In the genomic region with DNA sequence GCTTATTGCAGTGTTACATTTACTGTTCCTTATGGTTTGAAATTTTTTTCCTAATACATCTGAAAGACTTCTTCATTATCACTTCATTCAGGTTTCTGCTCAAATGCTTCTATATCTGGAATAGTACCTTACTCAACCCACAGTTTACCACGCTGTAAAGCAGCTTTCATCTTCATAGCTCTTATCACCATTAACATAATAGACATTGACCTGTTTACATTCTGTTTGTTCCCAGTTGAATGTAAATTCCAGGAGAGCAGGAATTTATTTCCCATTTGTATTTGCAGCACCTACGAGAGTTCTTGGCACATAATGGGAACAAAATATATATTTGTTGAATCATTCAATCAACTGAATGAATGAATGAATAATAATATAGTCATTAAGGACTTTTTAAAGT, we compare ENCODE assay signal across 1 cellular context.
TF ChIP-seq lines count a peak whose summit lies in the region.

No MANE protein-coding gene starts in this region.

TF ChIP-seq in HepG2, 621 proteins besides CTCF, POLR2A, EP300 and RAD21 (continued from another document and continues in another):
- TF ChIP-seq SNRNP70 (IDR thresholded peaks at IDR 0.05; ENCODE audit: low read depth, low read length) (no peak), CREM (IDR thresholded peaks at IDR 0.05) (peak; percentile 61; the same call in 1 of the 2 replicates), CREM (CRISPR knock-in tag; IDR thresholded peaks at IDR 0.05) (no peak), ZNF264 (CRISPR knock-in tag; IDR thresholded peaks at IDR 0.05) (no peak), FOXO1 (CRISPR knock-in tag; IDR thresholded peaks at IDR 0.05) (peak; percentile 54; the same call in 1 of the 2 replicates), HOXA5 (CRISPR knock-in tag; IDR thresholded peaks at IDR 0.05) (no peak), RERE (CRISPR knock-in tag; IDR thresholded peaks at IDR 0.05; ENCODE audit: low read depth) (0 out of 2 replicates have a peak, but pooled peaks have one; percentile 23), TAF15 (IDR thresholded peaks at IDR 0.05; ENCODE audit: low read depth, low read length, poor library complexity, severe bottlenecking) (no peak), ARID5B (CRISPR knock-in tag; IDR thresholded peaks at IDR 0.05) (peak; percentile 81), SOX13 (IDR thresholded peaks at IDR 0.05) (no peak), SOX13 (CRISPR knock-in tag; conservative IDR thresholded peaks at IDR 0.05 in 1 of 2, IDR thresholded peaks at IDR 0.05 in 1 of 2) (peak in 1 of 2 experiments; percentile 83; a peak in 2 of 4 replicates), ZNF709 (CRISPR knock-in tag; IDR thresholded peaks at IDR 0.05) (no peak), TCF7 (IDR thresholded peaks at IDR 0.05; ENCODE audit: low read depth) (peak; percentile 89), GLI4 (CRISPR knock-in tag; IDR thresholded peaks at IDR 0.05; ENCODE audit: borderline replicate concordance) (no peak), MZF1 (CRISPR knock-in tag; IDR thresholded peaks at IDR 0.05; ENCODE audit: borderline replicate concordance) (no peak), FOXJ3 (CRISPR knock-in tag; IDR thresholded peaks at IDR 0.05; ENCODE audit: borderline replicate concordance) (peak; percentile 40; the same call in 1 of the 2 replicates), NFE2 (CRISPR knock-in tag; IDR thresholded peaks at IDR 0.05) (no peak), HOXD1 (CRISPR knock-in tag; IDR thresholded peaks at IDR 0.05) (no peak), NFIC (IDR thresholded peaks at IDR 0.05; ENCODE audit: low read length) (peak; percentile 65; the same call in 1 of the 2 replicates), ZFP36 (IDR thresholded peaks at IDR 0.05; ENCODE audit: borderline replicate concordance, low read depth, low read length, partially characterized antibody) (no peak), AHDC1 (CRISPR knock-in tag; IDR thresholded peaks at IDR 0.05; ENCODE audit: borderline replicate concordance) (peak; percentile 72; the same call in 1 of the 2 replicates), PPARG (CRISPR knock-in tag; conservative IDR thresholded peaks at IDR 0.05) (0 out of 2 replicates have a peak, but pooled peaks have one; percentile 29), GATA4 (IDR thresholded peaks at IDR 0.05; ENCODE audit: borderline replicate concordance, low read depth) (peak; percentile 86; the same call in 1 of the 2 replicates), ELF3 (CRISPR knock-in tag; IDR thresholded peaks at IDR 0.05) (0 out of 2 replicates have a peak, but pooled peaks have one; percentile 50), ONECUT2 (CRISPR knock-in tag; IDR thresholded peaks at IDR 0.05) (peak; percentile 70; the same call in 1 of the 2 replicates), ZNF574 (CRISPR knock-in tag; IDR thresholded peaks at IDR 0.05) (no peak), ZNF619 (CRISPR knock-in tag; IDR thresholded peaks at IDR 0.05) (no peak)
- TF ChIP-seq, protein P1, sequence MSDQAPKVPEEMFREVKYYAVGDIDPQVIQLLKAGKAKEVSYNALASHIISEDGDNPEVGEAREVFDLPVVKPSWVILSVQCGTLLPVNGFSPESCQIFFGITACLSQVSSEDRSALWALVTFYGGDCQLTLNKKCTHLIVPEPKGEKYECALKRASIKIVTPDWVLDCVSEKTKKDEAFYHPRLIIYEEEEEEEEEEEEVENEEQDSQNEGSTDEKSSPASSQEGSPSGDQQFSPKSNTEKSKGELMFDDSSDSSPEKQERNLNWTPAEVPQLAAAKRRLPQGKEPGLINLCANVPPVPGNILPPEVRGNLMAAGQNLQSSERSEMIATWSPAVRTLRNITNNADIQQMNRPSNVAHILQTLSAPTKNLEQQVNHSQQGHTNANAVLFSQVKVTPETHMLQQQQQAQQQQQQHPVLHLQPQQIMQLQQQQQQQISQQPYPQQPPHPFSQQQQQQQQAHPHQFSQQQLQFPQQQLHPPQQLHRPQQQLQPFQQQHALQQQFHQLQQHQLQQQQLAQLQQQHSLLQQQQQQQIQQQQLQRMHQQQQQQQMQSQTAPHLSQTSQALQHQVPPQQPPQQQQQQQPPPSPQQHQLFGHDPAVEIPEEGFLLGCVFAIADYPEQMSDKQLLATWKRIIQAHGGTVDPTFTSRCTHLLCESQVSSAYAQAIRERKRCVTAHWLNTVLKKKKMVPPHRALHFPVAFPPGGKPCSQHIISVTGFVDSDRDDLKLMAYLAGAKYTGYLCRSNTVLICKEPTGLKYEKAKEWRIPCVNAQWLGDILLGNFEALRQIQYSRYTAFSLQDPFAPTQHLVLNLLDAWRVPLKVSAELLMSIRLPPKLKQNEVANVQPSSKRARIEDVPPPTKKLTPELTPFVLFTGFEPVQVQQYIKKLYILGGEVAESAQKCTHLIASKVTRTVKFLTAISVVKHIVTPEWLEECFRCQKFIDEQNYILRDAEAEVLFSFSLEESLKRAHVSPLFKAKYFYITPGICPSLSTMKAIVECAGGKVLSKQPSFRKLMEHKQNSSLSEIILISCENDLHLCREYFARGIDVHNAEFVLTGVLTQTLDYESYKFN (CRISPR knock-in tag; conservative IDR thresholded peaks at IDR 0.05) = peak; percentile 63
- TF ChIP-seq, protein P2, sequence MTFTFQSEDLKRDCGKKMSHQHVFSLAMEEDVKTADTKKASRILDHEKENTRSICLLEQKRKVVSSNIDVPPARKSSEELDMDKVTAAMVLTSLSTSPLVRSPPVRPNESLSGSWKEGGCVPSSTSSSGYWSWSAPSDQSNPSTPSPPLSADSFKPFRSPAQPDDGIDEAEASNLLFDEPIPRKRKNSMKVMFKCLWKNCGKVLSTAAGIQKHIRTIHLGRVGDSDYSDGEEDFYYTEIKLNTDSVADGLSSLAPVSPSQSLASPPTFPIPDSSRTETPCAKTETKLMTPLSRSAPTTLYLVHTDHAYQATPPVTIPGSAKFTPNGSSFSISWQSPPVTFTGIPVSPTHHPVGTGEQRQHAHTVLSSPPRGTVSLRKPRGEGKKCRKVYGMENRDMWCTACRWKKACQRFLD (CRISPR knock-in tag; IDR thresholded peaks at IDR 0.05; ENCODE audit: borderline replicate concordance) = no peak
